ENCODE assay signal across 8 cellular contexts in genomic region chr14:52951730-52952481, GRCh38. TPM values are rescaled to one million over a fixed set of nuclear protein-coding genes. Genes with fewer than 3 reads are reported as not detected.
DNase-seq lines count a peak whose midpoint lies in the region; ATAC-seq, FAIRE-seq and TF ChIP-seq lines count a peak whose summit lies in the region.

No MANE protein-coding gene starts in this region.

- FAIRE-seq in endothelial cell of umbilical vein (lab: Jason Lieb, UNC), result peak; percentile 8

- peak; percentile 13 for TF ChIP-seq CTCF in Calu3 (IDR thresholded peaks at IDR 0.05; ENCODE audit: unreplicated experiment)
- peak; percentile 22 to 59 for TF ChIP-seq CTCF in endothelial cell of umbilical vein (IDR thresholded peaks at IDR 0.05; ENCODE audit: extremely low read depth in 1 of 2, insufficient read depth in 1 of 2, low read depth in 1 of 2, low read length in 2 of 2)
- TF ChIP-seq CTCF in upper lobe of right lung (IDR thresholded peaks at IDR 0.05), result peak; percentile 49

- H2AFZ ChIP-seq in endothelial cell of umbilical vein (ENCODE audit: low read depth, low read length), result peak overlapping the region; percentile 86

- WGBS in mesendoderm (ENCODE audit: extremely low coverage, insufficient coverage, low lambda C conversion rate), result no CpG with 5 or more reads among the region's 14 CpGs

- CTCF ChIA-PET in Calu3 (lab: Charles Lee), result interaction anchor here (0.6 kb wide), 1 partner anchor 126 kb away, joined by 3 read pairs; no protein-coding TSS in a partner anchor
- CTCF ChIA-PET in endothelial cell of umbilical vein (lab: Charles Lee), result interaction anchor here (0.9 to 2.4 kb wide), 10 partner anchors 9 to 354 kb away, joined by 3 to 16 read pairs (median 4); partner anchors contain the start of genes GNPNAT1 and STYX

- no peaks in the 10 kb centered on the region for H4K20me1 ChIP-seq in endothelial cell of umbilical vein (replicated peaks; ENCODE audit: control insufficient read depth, extremely low read depth, insufficient read depth, low read length)

- no peaks in the 10 kb centered on the region for H3K9me1 ChIP-seq in endothelial cell of umbilical vein (replicated peaks; ENCODE audit: control insufficient read depth, extremely low read depth, insufficient read depth, low read length)

- H3K36me3 ChIP-seq in endothelial cell of umbilical vein (ENCODE audit: control insufficient read depth in 2 of 2, extremely low read depth in 1 of 2, insufficient read depth in 2 of 2, low read length in 2 of 2), result no peaks in the 10 kb centered on the region
- no peaks in the 10 kb centered on the region for H3K36me3 ChIP-seq in mesendoderm (ENCODE audit: control insufficient read depth, insufficient read depth, low read length)
- peaks cover 7% of the 10 kb centered on the region for H3K36me3 ChIP-seq in upper lobe of right lung

- no peak overlapping the region for H3K27ac Mint-ChIP-seq in Calu3 (ENCODE audit: unreplicated experiment)

- no peaks in the 10 kb centered on the region for H3K9me3 Mint-ChIP-seq in Calu3 (ENCODE audit: low read depth, unreplicated experiment)

- H3K79me2 ChIP-seq in endothelial cell of umbilical vein (ENCODE audit: control insufficient read depth, insufficient read depth, low read length) (peaks cover 34% of the 10 kb centered on the region), mesendoderm (ENCODE audit: control insufficient read depth, insufficient read depth, low read length) (peaks cover 36% of the 10 kb centered on the region)

- peak; percentile 14 for ATAC-seq in HG02885 (IDR thresholded peaks at IDR 0.05; ENCODE audit: poor library complexity, unreplicated experiment)
- peak; percentile 46 for ATAC-seq in upper lobe of right lung
- ATAC-seq in GM21723 (IDR thresholded peaks at IDR 0.05; ENCODE audit: unreplicated experiment), result no peak

- peaks cover 10% of the 10 kb centered on the region for H3K4me1 Mint-ChIP-seq in Calu3 (ENCODE audit: low read depth, unreplicated experiment)

- H3K9me3 ChIP-seq in endothelial cell of umbilical vein (replicated peaks; ENCODE audit: control insufficient read depth, insufficient read depth, low read length), result no peaks in the 10 kb centered on the region
- H3K9me3 ChIP-seq in upper lobe of right lung, result no peaks in the 10 kb centered on the region

- intact Hi-C loops in Calu3 (cut with micrococcal nuclease; ENCODE audit: unreplicated experiment) (loop anchor here (10.0 kb wide), 1 partner anchor 397 kb away; the partner anchor contains the start of genes GPR137C and TXNDC16), endothelial cell of umbilical vein (cut with micrococcal nuclease) (loop anchor here (1.0 to 10.0 kb wide), 6 partner anchors 34 to 399 kb away; partner anchors contain the start of genes GNPNAT1, PSMC6 and STYX), upper lobe of right lung (cut with DNase I) (no loop called here)

- H2BK15ac ChIP-seq in mesendoderm (replicated peaks; ENCODE audit: low read depth), result peak overlapping the region; percentile 43

- peaks cover 26% of the 10 kb centered on the region for H3K36me3 Mint-ChIP-seq in Calu3 (ENCODE audit: insufficient read depth, unreplicated experiment)

- peak overlapping the region; percentile 90 for H2BK5ac ChIP-seq in mesendoderm (ENCODE audit: low read length)

- H3K4me3 Mint-ChIP-seq in Calu3 (ENCODE audit: low read depth, unreplicated experiment), result peak overlapping the region; percentile 94

- no peak overlapping the region for H4K5ac ChIP-seq in mesendoderm (ENCODE audit: low read length)

- H3K27ac ChIP-seq in endothelial cell of umbilical vein (ENCODE audit: insufficient read depth, low read depth, low read length), result peak overlapping the region; percentile 85
- H3K27ac ChIP-seq in mesendoderm (ENCODE audit: low read depth, low read length), result peak overlapping the region; percentile 97
- peak overlapping the region; percentile 91 for H3K27ac ChIP-seq in upper lobe of right lung

- H3K4me3 ChIP-seq in endothelial cell of umbilical vein (replicated peaks in 1 of 3; ENCODE audit: insufficient read depth in 1 of 3, low read depth in 1 of 3, low read length in 3 of 3) (peak overlapping the region; percentile 74 to 96 (median 79)), mesendoderm (ENCODE audit: low read length) (peak overlapping the region; percentile 49), upper lobe of right lung (peak overlapping the region; percentile 80)

- dilution Hi-C loops in endothelial cell of umbilical vein (cut with MboI; ENCODE audit: extremely low pct_ligation_motif_present, low sequenced_read_pairs), result no loop called here

- peak overlapping the region; percentile 81 for H3K4me2 ChIP-seq in endothelial cell of umbilical vein (ENCODE audit: insufficient read depth, low read length)
- peak overlapping the region; percentile 38 for H3K4me2 ChIP-seq in mesendoderm (ENCODE audit: low read length)

- peak; percentile 58 for DNase-seq in Calu3
- peak; percentile 49 to 87 for DNase-seq in SW 1271 (lab: John Stamatoyannopoulos, UW)
- DNase-seq in endothelial cell of umbilical vein (ENCODE audit: low read depth, low spot score), result peak; percentile 75
- DNase-seq in mesendoderm, result peak; percentile 92
- no peak for DNase-seq in upper lobe of right lung
- DNase-seq in HK-2 (ENCODE audit: unreplicated experiment), result no peak

- TF ChIP-seq POLR2A in endothelial cell of umbilical vein (IDR thresholded peaks at IDR 0.05; ENCODE audit: low read depth, low read length), result no peak

- H3K56ac ChIP-seq in mesendoderm (ENCODE audit: low read length), result peak overlapping the region; percentile 91

- H2AK5ac ChIP-seq in mesendoderm (ENCODE audit: low read length), result no peak overlapping the region

- H3K23ac ChIP-seq in mesendoderm (ENCODE audit: low read length), result peak overlapping the region; percentile 74

- BruUV-seq in Calu3 (replicated peaks; lab: Mats Ljungman, UMichigan), result TSS peak; percentile 88
- TSS peak; percentile 75 for BruUV-seq in endothelial cell of umbilical vein (replicated peaks; lab: Mats Ljungman, UMichigan)

- H2BK120ac ChIP-seq in mesendoderm (ENCODE audit: low read depth, low read length), result peak overlapping the region; percentile 83

- H3K4me1 ChIP-seq in endothelial cell of umbilical vein (ENCODE audit: control insufficient read depth, extremely low read depth, insufficient read depth, low read length) (peaks cover 24% of the 10 kb centered on the region), mesendoderm (ENCODE audit: control insufficient read depth, low read depth, low read length) (peaks cover 13% of the 10 kb centered on the region), upper lobe of right lung (peaks cover 10% of the 10 kb centered on the region)

- H3K79me1 ChIP-seq in mesendoderm (ENCODE audit: low read length), result no peaks in the 10 kb centered on the region

- peak overlapping the region; percentile 99 for H3K18ac ChIP-seq in mesendoderm (ENCODE audit: low read length)

- H3K9ac ChIP-seq in endothelial cell of umbilical vein (replicated peaks; ENCODE audit: extremely low read depth, insufficient read depth, low read length) (peak overlapping the region; percentile 95), mesendoderm (ENCODE audit: low read length) (peak overlapping the region; percentile 91)

- H3K27me3 ChIP-seq in endothelial cell of umbilical vein (ENCODE audit: control insufficient read depth in 2 of 2, insufficient read depth in 2 of 2, low read length in 2 of 2) (no peaks in the 10 kb centered on the region), mesendoderm (ENCODE audit: insufficient read depth, low read length, poor library complexity) (no peaks in the 10 kb centered on the region), upper lobe of right lung (no peaks in the 10 kb centered on the region)

- no peaks in the 10 kb centered on the region for H3K27me3 Mint-ChIP-seq in Calu3 (ENCODE audit: unreplicated experiment)

- H3K4ac ChIP-seq in mesendoderm (ENCODE audit: low read depth, low read length), result peak overlapping the region; percentile 99

- peak overlapping the region; percentile 83 for H4K8ac ChIP-seq in mesendoderm (ENCODE audit: low read depth, low read length)

- POLR2A ChIA-PET in endothelial cell of umbilical vein (lab: Charles Lee), result interaction anchor here (1.0 to 1.4 kb wide), 4 partner anchors 33 to 127 kb away, joined by 3 to 8 read pairs (median 4); no protein-coding TSS in a partner anchor

TF ChIP-seq in endothelial cell of umbilical vein, 7 proteins besides CTCF, POLR2A, EP300 and RAD21:
- TF ChIP-seq POLR2AphosphoS5 (IDR thresholded peaks at IDR 0.05; ENCODE audit: insufficient read depth, low read depth, low read length) (no peak), FOS (IDR thresholded peaks at IDR 0.05; ENCODE audit: borderline replicate concordance, insufficient read depth, low read length) (no peak), JUN (IDR thresholded peaks at IDR 0.05; ENCODE audit: borderline replicate concordance, insufficient read depth, insufficient read length, low read depth) (no peak), MYC (IDR thresholded peaks at IDR 0.05; ENCODE audit: low read depth, low read length) (no peak), MAX (IDR thresholded peaks at IDR 0.05; ENCODE audit: insufficient read depth, insufficient read length) (no peak), GATA2 (IDR thresholded peaks at IDR 0.05; ENCODE audit: insufficient read depth, insufficient read length, low read depth, low read length) (no peak), EZH2 (IDR thresholded peaks at IDR 0.05; ENCODE audit: borderline replicate concordance, low read depth, low read length, severe bottlenecking) (no peak)

RNA-seq across cellular contexts. Expression of gene FERMT2, which starts 1.1 kb away (rescaled TPM):
- total RNA-seq in Calu3 (2022) (21.0 and 21.6 TPM in 2 replicates), endothelial cell of umbilical vein (108 and 113 TPM in 2 replicates), upper lobe of right lung (103 TPM)
- 45.8 and 58.7 TPM in 2 replicates for polyA plus RNA-seq in endothelial cell of umbilical vein
- 80.7 and 86.2 TPM in 2 replicates for polyA plus RNA-seq in endothelial cell of umbilical vein (2011; cell fraction: cytosol; rRNA removed)
- polyA plus RNA-seq in endothelial cell of umbilical vein (2011; cell fraction: nucleus; rRNA removed), result 120 and 122 TPM in 2 replicates
- 54.9 and 72.5 TPM in 2 replicates for polyA plus RNA-seq in endothelial cell of umbilical vein (2012)
- 56.4 and 78.9 TPM in 2 replicates for polyA minus RNA-seq in endothelial cell of umbilical vein
- polyA minus RNA-seq in endothelial cell of umbilical vein (2011; cell fraction: cytosol; rRNA and poly(A)+ RNA removed), result 67.2 TPM
- polyA minus RNA-seq in endothelial cell of umbilical vein (2011; cell fraction: nucleus; rRNA and poly(A)+ RNA removed), result 60.6 and 82.6 TPM in 2 replicates
- polyA plus RNA-seq in mesendoderm (2013, experiment 1 of 2), result 214 TPM
- 220 TPM for polyA plus RNA-seq in mesendoderm (2013, experiment 2 of 2)

Comparison
In these comparisons a context has a peak if more than half of its experiments do, and no peak if none do; other contexts are left out.
1. DNase-seq: peak in Calu3 (single experiment), SW 1271 (2 of 2), endothelial cell of umbilical vein (single experiment) and mesendoderm (single experiment); none in upper lobe of right lung (single experiment) and HK-2 (single experiment).
2. Peak in every context shown above with its lines, with median percentiles within 50 percentile points of each other: CTCF ChIP-seq, H3K27ac ChIP-seq and H3K4me3 ChIP-seq.